2 cellular contexts compared by ENCODE assay signal in genomic region chr18:50695431-50696176, GRCh38.
TF ChIP-seq lines count a peak whose summit lies in the region.

No MANE protein-coding gene starts in this region.

TF ChIP-seq in IMR-90, 13 proteins besides CTCF, POLR2A, EP300 and RAD21:
- TF ChIP-seq MAFK (IDR thresholded peaks at IDR 0.05; ENCODE audit: low read depth, low read length): peak; percentile 72
- no peak for TF ChIP-seq MXI1 (IDR thresholded peaks at IDR 0.05; ENCODE audit: borderline replicate concordance, low read depth, low read length)
- no peak for TF ChIP-seq NFE2L2 (IDR thresholded peaks at IDR 0.05; ENCODE audit: low read depth, low read length)

TF ChIP-seq in H1, 55 proteins besides CTCF, POLR2A, EP300 and RAD21:
- TF ChIP-seq, protein P1, sequence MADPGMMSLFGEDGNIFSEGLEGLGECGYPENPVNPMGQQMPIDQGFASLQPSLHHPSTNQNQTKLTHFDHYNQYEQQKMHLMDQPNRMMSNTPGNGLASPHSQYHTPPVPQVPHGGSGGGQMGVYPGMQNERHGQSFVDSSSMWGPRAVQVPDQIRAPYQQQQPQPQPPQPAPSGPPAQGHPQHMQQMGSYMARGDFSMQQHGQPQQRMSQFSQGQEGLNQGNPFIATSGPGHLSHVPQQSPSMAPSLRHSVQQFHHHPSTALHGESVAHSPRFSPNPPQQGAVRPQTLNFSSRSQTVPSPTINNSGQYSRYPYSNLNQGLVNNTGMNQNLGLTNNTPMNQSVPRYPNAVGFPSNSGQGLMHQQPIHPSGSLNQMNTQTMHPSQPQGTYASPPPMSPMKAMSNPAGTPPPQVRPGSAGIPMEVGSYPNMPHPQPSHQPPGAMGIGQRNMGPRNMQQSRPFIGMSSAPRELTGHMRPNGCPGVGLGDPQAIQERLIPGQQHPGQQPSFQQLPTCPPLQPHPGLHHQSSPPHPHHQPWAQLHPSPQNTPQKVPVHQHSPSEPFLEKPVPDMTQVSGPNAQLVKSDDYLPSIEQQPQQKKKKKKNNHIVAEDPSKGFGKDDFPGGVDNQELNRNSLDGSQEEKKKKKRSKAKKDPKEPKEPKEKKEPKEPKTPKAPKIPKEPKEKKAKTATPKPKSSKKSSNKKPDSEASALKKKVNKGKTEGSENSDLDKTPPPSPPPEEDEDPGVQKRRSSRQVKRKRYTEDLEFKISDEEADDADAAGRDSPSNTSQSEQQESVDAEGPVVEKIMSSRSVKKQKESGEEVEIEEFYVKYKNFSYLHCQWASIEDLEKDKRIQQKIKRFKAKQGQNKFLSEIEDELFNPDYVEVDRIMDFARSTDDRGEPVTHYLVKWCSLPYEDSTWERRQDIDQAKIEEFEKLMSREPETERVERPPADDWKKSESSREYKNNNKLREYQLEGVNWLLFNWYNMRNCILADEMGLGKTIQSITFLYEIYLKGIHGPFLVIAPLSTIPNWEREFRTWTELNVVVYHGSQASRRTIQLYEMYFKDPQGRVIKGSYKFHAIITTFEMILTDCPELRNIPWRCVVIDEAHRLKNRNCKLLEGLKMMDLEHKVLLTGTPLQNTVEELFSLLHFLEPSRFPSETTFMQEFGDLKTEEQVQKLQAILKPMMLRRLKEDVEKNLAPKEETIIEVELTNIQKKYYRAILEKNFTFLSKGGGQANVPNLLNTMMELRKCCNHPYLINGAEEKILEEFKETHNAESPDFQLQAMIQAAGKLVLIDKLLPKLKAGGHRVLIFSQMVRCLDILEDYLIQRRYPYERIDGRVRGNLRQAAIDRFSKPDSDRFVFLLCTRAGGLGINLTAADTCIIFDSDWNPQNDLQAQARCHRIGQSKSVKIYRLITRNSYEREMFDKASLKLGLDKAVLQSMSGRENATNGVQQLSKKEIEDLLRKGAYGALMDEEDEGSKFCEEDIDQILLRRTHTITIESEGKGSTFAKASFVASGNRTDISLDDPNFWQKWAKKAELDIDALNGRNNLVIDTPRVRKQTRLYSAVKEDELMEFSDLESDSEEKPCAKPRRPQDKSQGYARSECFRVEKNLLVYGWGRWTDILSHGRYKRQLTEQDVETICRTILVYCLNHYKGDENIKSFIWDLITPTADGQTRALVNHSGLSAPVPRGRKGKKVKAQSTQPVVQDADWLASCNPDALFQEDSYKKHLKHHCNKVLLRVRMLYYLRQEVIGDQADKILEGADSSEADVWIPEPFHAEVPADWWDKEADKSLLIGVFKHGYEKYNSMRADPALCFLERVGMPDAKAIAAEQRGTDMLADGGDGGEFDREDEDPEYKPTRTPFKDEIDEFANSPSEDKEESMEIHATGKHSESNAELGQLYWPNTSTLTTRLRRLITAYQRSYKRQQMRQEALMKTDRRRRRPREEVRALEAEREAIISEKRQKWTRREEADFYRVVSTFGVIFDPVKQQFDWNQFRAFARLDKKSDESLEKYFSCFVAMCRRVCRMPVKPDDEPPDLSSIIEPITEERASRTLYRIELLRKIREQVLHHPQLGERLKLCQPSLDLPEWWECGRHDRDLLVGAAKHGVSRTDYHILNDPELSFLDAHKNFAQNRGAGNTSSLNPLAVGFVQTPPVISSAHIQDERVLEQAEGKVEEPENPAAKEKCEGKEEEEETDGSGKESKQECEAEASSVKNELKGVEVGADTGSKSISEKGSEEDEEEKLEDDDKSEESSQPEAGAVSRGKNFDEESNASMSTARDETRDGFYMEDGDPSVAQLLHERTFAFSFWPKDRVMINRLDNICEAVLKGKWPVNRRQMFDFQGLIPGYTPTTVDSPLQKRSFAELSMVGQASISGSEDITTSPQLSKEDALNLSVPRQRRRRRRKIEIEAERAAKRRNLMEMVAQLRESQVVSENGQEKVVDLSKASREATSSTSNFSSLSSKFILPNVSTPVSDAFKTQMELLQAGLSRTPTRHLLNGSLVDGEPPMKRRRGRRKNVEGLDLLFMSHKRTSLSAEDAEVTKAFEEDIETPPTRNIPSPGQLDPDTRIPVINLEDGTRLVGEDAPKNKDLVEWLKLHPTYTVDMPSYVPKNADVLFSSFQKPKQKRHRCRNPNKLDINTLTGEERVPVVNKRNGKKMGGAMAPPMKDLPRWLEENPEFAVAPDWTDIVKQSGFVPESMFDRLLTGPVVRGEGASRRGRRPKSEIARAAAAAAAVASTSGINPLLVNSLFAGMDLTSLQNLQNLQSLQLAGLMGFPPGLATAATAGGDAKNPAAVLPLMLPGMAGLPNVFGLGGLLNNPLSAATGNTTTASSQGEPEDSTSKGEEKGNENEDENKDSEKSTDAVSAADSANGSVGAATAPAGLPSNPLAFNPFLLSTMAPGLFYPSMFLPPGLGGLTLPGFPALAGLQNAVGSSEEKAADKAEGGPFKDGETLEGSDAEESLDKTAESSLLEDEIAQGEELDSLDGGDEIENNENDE (IDR thresholded peaks at IDR 0.05; ENCODE audit: insufficient replicate concordance, low read length): no peak
- TF ChIP-seq GTF2F1 (IDR thresholded peaks at IDR 0.05; ENCODE audit: borderline replicate concordance, low read depth, low read length): no peak
- no peak for TF ChIP-seq KDM5A (IDR thresholded peaks at IDR 0.05; ENCODE audit: low read length)
- 0 out of 2 replicates have a peak, but pooled peaks have one; percentile 39 for TF ChIP-seq MAFK (IDR thresholded peaks at IDR 0.05; ENCODE audit: low read depth, low read length)
- TF ChIP-seq CEBPB (IDR thresholded peaks at IDR 0.05; ENCODE audit: low read depth, low read length): peak; percentile 10; the same call in 1 of the 2 replicates
- TF ChIP-seq KDM4A (IDR thresholded peaks at IDR 0.05; ENCODE audit: low read depth, low read length, severe bottlenecking): no peak
